In the genomic region with DNA sequence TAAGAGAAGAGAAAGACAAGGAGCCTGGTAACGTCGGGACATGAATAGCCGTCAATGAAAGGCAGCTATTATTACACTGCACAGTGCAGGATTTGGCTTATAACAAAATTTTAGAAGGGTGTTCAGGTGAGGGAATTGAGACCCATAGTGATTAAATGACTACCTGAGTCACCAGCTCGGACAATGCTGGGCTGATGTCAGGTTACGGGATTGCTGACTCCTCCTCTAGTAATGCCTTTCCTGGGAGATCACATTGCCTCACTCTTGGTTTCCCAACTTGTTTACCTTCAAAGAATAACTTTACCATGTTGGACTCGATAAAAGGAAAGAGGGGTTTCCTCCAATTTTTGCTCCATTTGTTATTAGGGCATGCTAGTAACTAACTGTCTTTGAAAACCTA, we compare ENCODE assay signal across 1 cellular context.
TF ChIP-seq lines count a peak whose summit lies in the region.

No MANE protein-coding gene starts in this region.

TF ChIP-seq in liver, 16 proteins besides CTCF, POLR2A, EP300 and RAD21 (continued from another document):
- TF ChIP-seq, protein P1, sequence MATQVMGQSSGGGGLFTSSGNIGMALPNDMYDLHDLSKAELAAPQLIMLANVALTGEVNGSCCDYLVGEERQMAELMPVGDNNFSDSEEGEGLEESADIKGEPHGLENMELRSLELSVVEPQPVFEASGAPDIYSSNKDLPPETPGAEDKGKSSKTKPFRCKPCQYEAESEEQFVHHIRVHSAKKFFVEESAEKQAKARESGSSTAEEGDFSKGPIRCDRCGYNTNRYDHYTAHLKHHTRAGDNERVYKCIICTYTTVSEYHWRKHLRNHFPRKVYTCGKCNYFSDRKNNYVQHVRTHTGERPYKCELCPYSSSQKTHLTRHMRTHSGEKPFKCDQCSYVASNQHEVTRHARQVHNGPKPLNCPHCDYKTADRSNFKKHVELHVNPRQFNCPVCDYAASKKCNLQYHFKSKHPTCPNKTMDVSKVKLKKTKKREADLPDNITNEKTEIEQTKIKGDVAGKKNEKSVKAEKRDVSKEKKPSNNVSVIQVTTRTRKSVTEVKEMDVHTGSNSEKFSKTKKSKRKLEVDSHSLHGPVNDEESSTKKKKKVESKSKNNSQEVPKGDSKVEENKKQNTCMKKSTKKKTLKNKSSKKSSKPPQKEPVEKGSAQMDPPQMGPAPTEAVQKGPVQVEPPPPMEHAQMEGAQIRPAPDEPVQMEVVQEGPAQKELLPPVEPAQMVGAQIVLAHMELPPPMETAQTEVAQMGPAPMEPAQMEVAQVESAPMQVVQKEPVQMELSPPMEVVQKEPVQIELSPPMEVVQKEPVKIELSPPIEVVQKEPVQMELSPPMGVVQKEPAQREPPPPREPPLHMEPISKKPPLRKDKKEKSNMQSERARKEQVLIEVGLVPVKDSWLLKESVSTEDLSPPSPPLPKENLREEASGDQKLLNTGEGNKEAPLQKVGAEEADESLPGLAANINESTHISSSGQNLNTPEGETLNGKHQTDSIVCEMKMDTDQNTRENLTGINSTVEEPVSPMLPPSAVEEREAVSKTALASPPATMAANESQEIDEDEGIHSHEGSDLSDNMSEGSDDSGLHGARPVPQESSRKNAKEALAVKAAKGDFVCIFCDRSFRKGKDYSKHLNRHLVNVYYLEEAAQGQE (IDR thresholded peaks at IDR 0.05), result peak; percentile 48
- peak; percentile 35 for TF ChIP-seq HNF4G (IDR thresholded peaks at IDR 0.05)
